In genomic region chr12:50326636-50327284, GRCh38 we compare ENCODE assay signal across 13 cellular contexts. TPM values are rescaled to one million over a fixed set of nuclear protein-coding genes. Genes with fewer than 3 reads are reported as not detected.
A peak's percentile ranks its signal among the peaks of the same experiment; 100 is the strongest.
DNase-seq lines count a peak whose midpoint lies in the region; ATAC-seq and TF ChIP-seq lines count a peak whose summit lies in the region.
"Had no signal": no experiment of that assay in that cellular context is flagged by ENCODE, and none has a peak within 500 bp of the region (broad histone marks: within the 10 kb centered on the region; RNA-seq: fewer than 3 reads in every experiment).

No MANE protein-coding gene starts in this region.

- H3K27ac Mint-ChIP-seq in activated naive CD4-positive, alpha-beta T cell treated with anti-CD3 and anti-CD28 coated beads, Interleukin-2, amount 10 ng/mL, durations not matched to agents 7 days and 5 days = peak overlapping the region; percentile 6

- no peaks in the 10 kb centered on the region for H3K9me3 ChIP-seq in adrenal gland (replicated peaks in 1 of 3)
- no peaks in the 10 kb centered on the region for H3K9me3 ChIP-seq in smooth muscle cell (replicated peaks; ENCODE audit: low read depth)
- H3K9me3 ChIP-seq: BLaER1, left ventricle myocardium inferior had no signal

- H3K79me2 ChIP-seq in smooth muscle cell (ENCODE audit: low read depth) = no peaks in the 10 kb centered on the region

- CTCF ChIA-PET in activated naive CD4-positive, alpha-beta T cell treated with anti-CD3 and anti-CD28 coated beads, Interleukin-2, amount 10 ng/mL, durations not matched to agents 7 days and 5 days (lab: Charles Lee) = interaction anchor here (0.7 kb wide), 1 partner anchor 193 kb away, joined by 3 read pairs; no protein-coding TSS in a partner anchor

- H3K4me2 ChIP-seq in smooth muscle cell = no peak overlapping the region
- H3K4me2 ChIP-seq: BLaER1 had no signal

- no peak overlapping the region for H3K9ac ChIP-seq in smooth muscle cell (ENCODE audit: low read depth)
- H3K9ac ChIP-seq: BLaER1 had no signal

- no peaks in the 10 kb centered on the region for H4K20me1 ChIP-seq in smooth muscle cell (ENCODE audit: low read depth)
- H4K20me1 ChIP-seq: BLaER1 had no signal

- ATAC-seq in left colon (peak; percentile 83), GM19452 (IDR thresholded peaks at IDR 0.05; ENCODE audit: unreplicated experiment) (no peak)

- intact Hi-C loops in adrenal gland (cut with DNase I) = no loop called here
- intact Hi-C loops in left colon (cut with DNase I, micrococcal nuclease) = no loop called here

- TF ChIP-seq POLR2A in adrenal gland (IDR thresholded peaks at IDR 0.05) = peak in 1 of 2 donors; percentile 15

- H3K36me3 ChIP-seq in adrenal gland (replicated peaks in 1 of 2) = no peaks in the 10 kb centered on the region
- H3K36me3 ChIP-seq in smooth muscle cell (ENCODE audit: low read depth) = no peaks in the 10 kb centered on the region
- H3K36me3 ChIP-seq: BLaER1, left ventricle myocardium inferior had no signal

- no peak overlapping the region for H3K4me3 ChIP-seq in adrenal gland
- no peak overlapping the region for H3K4me3 ChIP-seq in smooth muscle cell
- H3K4me3 ChIP-seq: BLaER1, left ventricle myocardium inferior had no signal

- no peak overlapping the region for H3K4me3 Mint-ChIP-seq in activated naive CD4-positive, alpha-beta T cell treated with anti-CD3 and anti-CD28 coated beads, Interleukin-2, amount 10 ng/mL, durations not matched to agents 7 days and 5 days

- H3F3A ChIP-seq in smooth muscle cell (ENCODE audit: low read depth) = no peaks in the 10 kb centered on the region

- WGBS in adrenal gland, 4 donors = 49 to 62% (median 53%) methylated on average over 4 of the region's 4 CpGs
- WGBS in smooth muscle cell (ENCODE audit: low lambda C conversion rate) = 88% methylated on average over 4 of the region's 4 CpGs

- H3K9me3 Mint-ChIP-seq in activated naive CD4-positive, alpha-beta T cell treated with anti-CD3 and anti-CD28 coated beads, Interleukin-2, amount 10 ng/mL, durations not matched to agents 7 days and 5 days = no peaks in the 10 kb centered on the region

- peaks cover 4 to 15% of the 10 kb centered on the region in 2 donors for H3K4me1 ChIP-seq in adrenal gland (replicated peaks in 1 of 2)
- no peaks in the 10 kb centered on the region for H3K4me1 ChIP-seq in smooth muscle cell (ENCODE audit: low read depth)
- H3K4me1 ChIP-seq: BLaER1 had no signal

- H3K27me3 ChIP-seq in adrenal gland (no peaks in the 10 kb centered on the region), smooth muscle cell (ENCODE audit: low read depth) (no peaks in the 10 kb centered on the region)
- H3K27me3 ChIP-seq: BLaER1 had no signal

- no peak for DNase-seq in activated naive CD4-positive, alpha-beta T cell treated with anti-CD3 and anti-CD28 coated beads, Interleukin-2, amount 10 ng/mL, durations not matched to agents 7 days and 5 days
- no peak for DNase-seq in activated naive CD4-positive, alpha-beta T cell (lab: John Stamatoyannopoulos, UW)
- peak in 6 of 7 donors; percentile 28 to 69 (median 41) for DNase-seq in adrenal gland
- peak; percentile 35 to 60 for DNase-seq in left colon
- no peak for DNase-seq in GM20000 (ENCODE audit: low spot score)
- no peak for DNase-seq in activated naive CD4-positive, alpha-beta T cell treated with anti-CD3 and anti-CD28 coated beads, Interleukin-2, amount 50 U/mL, for 16 hours
- no peak for DNase-seq in smooth muscle cell (lab: John Stamatoyannopoulos, UW; ENCODE audit: unreplicated experiment)
- DNase-seq: activated T-cell treated with anti-CD3 and anti-CD28 coated beads for 4 hours, left ventricle myocardium inferior, NCI-H1436, T-helper 1 cell had no signal

- TF ChIP-seq CTCF in adrenal gland (IDR thresholded peaks at IDR 0.05) = no peak
- no peak for TF ChIP-seq CTCF in GM20000 (IDR thresholded peaks at IDR 0.05; ENCODE audit: extremely low read depth, missing control alignments)
- no peak for TF ChIP-seq CTCF in smooth muscle cell (IDR thresholded peaks at IDR 0.05; ENCODE audit: borderline replicate concordance, insufficient read depth, poor library complexity, severe bottlenecking)

- H2AFZ ChIP-seq in smooth muscle cell (ENCODE audit: low read depth) = no peak overlapping the region

- H3K27me3 Mint-ChIP-seq in activated naive CD4-positive, alpha-beta T cell treated with anti-CD3 and anti-CD28 coated beads, Interleukin-2, amount 10 ng/mL, durations not matched to agents 7 days and 5 days = no peaks in the 10 kb centered on the region

- H3K4me1 Mint-ChIP-seq in activated naive CD4-positive, alpha-beta T cell treated with anti-CD3 and anti-CD28 coated beads, Interleukin-2, amount 10 ng/mL, durations not matched to agents 7 days and 5 days = no peaks in the 10 kb centered on the region

- H3K27ac ChIP-seq in adrenal gland (peak overlapping the region in 1 of 5 donors; percentile 37), smooth muscle cell (ENCODE audit: low read depth) (no peak overlapping the region)
- H3K27ac ChIP-seq: BLaER1, left ventricle myocardium inferior had no signal

- no peaks in the 10 kb centered on the region for H3K36me3 Mint-ChIP-seq in activated naive CD4-positive, alpha-beta T cell treated with anti-CD3 and anti-CD28 coated beads, Interleukin-2, amount 10 ng/mL, durations not matched to agents 7 days and 5 days

RNA-seq across cellular contexts. Expression of gene LIMA1, which starts 43.4 kb away (rescaled TPM):
- total RNA-seq in adrenal gland (100 to 1,000 TPM in 3 of 8 donors, 10 to 100 TPM in 5; 44.3 to 134 (median 94.4) TPM), left colon (100 to 1,000 TPM; 279 to 296 TPM), smooth muscle cell (154 and 204 TPM in 2 replicates)
- polyA plus RNA-seq in adrenal gland (10 to 100 TPM; 49.8 to 84.7 (median 61.0) TPM), smooth muscle cell (39.6 and 68.3 TPM in 2 replicates)

Comparison
In these comparisons a context has a peak if more than half of its experiments do, and no peak if none do; other contexts are left out.
1. DNase-seq: peak in adrenal gland (6 of 7) and left colon (2 of 2); none in activated naive CD4-positive, alpha-beta T cell treated with anti-CD3 and anti-CD28 coated beads, Interleukin-2, amount 10 ng/mL, durations not matched to agents 7 days and 5 days (single experiment), activated naive CD4-positive, alpha-beta T cell (0 of 4), GM20000 (single experiment), activated naive CD4-positive, alpha-beta T cell treated with anti-CD3 and anti-CD28 coated beads, Interleukin-2, amount 50 U/mL, for 16 hours (single experiment) and smooth muscle cell (single experiment).